24 cellular contexts compared by ENCODE assay signal in genomic region chr1:169838942-169839341, GRCh38. TPM values are rescaled to one million over a fixed set of nuclear protein-coding genes. Genes with fewer than 3 reads are reported as not detected.
DNase-seq lines count a peak whose midpoint lies in the region; ATAC-seq and TF ChIP-seq lines count a peak whose summit lies in the region.
"Had no signal": no experiment of that assay in that cellular context is flagged by ENCODE, and none has a peak within 500 bp of the region (broad histone marks: within the 10 kb centered on the region; RNA-seq: fewer than 3 reads in every experiment).

No MANE protein-coding gene starts in this region.

- no peak overlapping the region for H3K27ac ChIP-seq in SK-N-SH (ENCODE audit: low read depth in 2 of 2, low read length in 1 of 2)
- H3K27ac ChIP-seq in HEK293 (ENCODE audit: extremely low read depth, low read depth, low read length), result no peak overlapping the region
- H3K27ac ChIP-seq: 22Rv1, BLaER1 had no signal

- H3K4me3 ChIP-seq in SK-N-SH (ENCODE audit: low read depth in 2 of 2, low read length in 1 of 2) (no peak overlapping the region), HEK293 (ENCODE audit: low read depth, low read length) (no peak overlapping the region)
- H3K4me3 ChIP-seq: BLaER1, GM12878 had no signal

- POLR2A ChIA-PET in SK-N-SH (lab: Yijun Ruan, JAX) (no interaction called here), HEK293 (lab: Yijun Ruan, JAX) (no interaction called here)

- ATAC-seq in SK-N-SH treated with all-trans-retinoic acid at 6 μM for 48 hours, result no peak
- ATAC-seq: GM12878 had no signal

- no peak overlapping the region for H2AFZ ChIP-seq in SK-N-SH (ENCODE audit: low read depth)

- peaks cover 20% of the 10 kb centered on the region for H3K79me2 ChIP-seq in SK-N-SH (ENCODE audit: insufficient read depth)

- no peak for TF ChIP-seq RAD21 in SK-N-SH (IDR thresholded peaks at IDR 0.05; ENCODE audit: low read length)

- H4K20me1 ChIP-seq in SK-N-SH (ENCODE audit: insufficient read depth), result no peaks in the 10 kb centered on the region
- H4K20me1 ChIP-seq: BLaER1 had no signal

- no peak for TF ChIP-seq EP300 in SK-N-SH (IDR thresholded peaks at IDR 0.05; ENCODE audit: borderline replicate concordance in 1 of 2, low read depth in 1 of 2, low read length in 1 of 2)

- 86% methylated on average over 4 of the region's 4 CpGs for WGBS in SK-N-SH (ENCODE audit: low lambda C conversion rate)

- H3K27ac Mint-ChIP-seq in endothelial cell (ENCODE audit: unreplicated experiment), result no peak overlapping the region
- H3K27ac Mint-ChIP-seq: CD14-positive monocyte had no signal

- TF ChIP-seq CTCF in SK-N-SH (IDR thresholded peaks at IDR 0.05), result no peak
- TF ChIP-seq CTCF in HEK293 (tag by site-specific recombination; IDR thresholded peaks at IDR 0.05), result no peak
- TF ChIP-seq CTCF in endothelial cell (IDR thresholded peaks at IDR 0.05; ENCODE audit: unreplicated experiment), result no peak

- H3K36me3 Mint-ChIP-seq in endothelial cell (ENCODE audit: low read depth, unreplicated experiment), result peaks cover 25% of the 10 kb centered on the region

- H3K4me3 Mint-ChIP-seq in endothelial cell (ENCODE audit: unreplicated experiment), result peak overlapping the region; percentile 14
- H3K4me3 Mint-ChIP-seq: CD14-positive monocyte; CD4-positive, CD25-positive, alpha-beta regulatory T cell; CD8-positive, alpha-beta memory T cell had no signal

- H3K4me1 ChIP-seq in SK-N-SH (ENCODE audit: control insufficient read depth in 1 of 2, insufficient read depth in 2 of 2, low read depth in 1 of 2, low read length in 1 of 2), result no peaks in the 10 kb centered on the region
- H3K4me1 ChIP-seq in HEK293 (ENCODE audit: control insufficient read depth, insufficient read depth, low read length), result no peaks in the 10 kb centered on the region
- H3K4me1 ChIP-seq: BE2C, BLaER1 had no signal

- no peak overlapping the region for H3K4me2 ChIP-seq in SK-N-SH
- H3K4me2 ChIP-seq: BLaER1 had no signal

- H3K9me3 Mint-ChIP-seq in endothelial cell (ENCODE audit: unreplicated experiment), result no peaks in the 10 kb centered on the region

- CTCF ChIA-PET in SK-N-SH (lab: Yijun Ruan, JAX) (no interaction called here), HEK293 (lab: Yijun Ruan, JAX) (no interaction called here)

- no peak overlapping the region for H3K9ac ChIP-seq in SK-N-SH
- H3K9ac ChIP-seq: BLaER1 had no signal

- H3K27me3 ChIP-seq in SK-N-SH (ENCODE audit: insufficient read depth), result no peaks in the 10 kb centered on the region
- H3K27me3 ChIP-seq: BE2C, BLaER1 had no signal

- H3K36me3 ChIP-seq in SK-N-SH (replicated peaks in 1 of 2; ENCODE audit: control insufficient read depth in 1 of 2, insufficient read depth in 2 of 2, low read length in 1 of 2), result peaks cover 17 to 42% of the 10 kb centered on the region in 2 experiments
- H3K36me3 ChIP-seq in HEK293 (ENCODE audit: control insufficient read depth in 2 of 2, insufficient read depth in 1 of 2, low read length in 2 of 2), result peaks cover 27 to 58% of the 10 kb centered on the region in 2 experiments

- no peaks in the 10 kb centered on the region for H3K9me2 ChIP-seq in SK-N-SH

- no peaks in the 10 kb centered on the region for H3K4me1 Mint-ChIP-seq in endothelial cell (ENCODE audit: unreplicated experiment)
- H3K4me1 Mint-ChIP-seq: CD14-positive monocyte; CD8-positive, alpha-beta memory T cell had no signal

- DNase-seq in SK-N-SH (no peak), endothelial cell (ENCODE audit: low spot score) (no peak), HPDE6-E6E7 (ENCODE audit: extremely low spot score) (no peak), cerebellar nuclear complex (lab: John Stamatoyannopoulos, UW) (no peak)
- DNase-seq: ACHN; BE2C; C1 segment of cervical spinal cord; CD4-positive, alpha-beta memory T cell; CD4-positive, CD25-positive, alpha-beta regulatory T cell; CD8-positive, alpha-beta memory T cell; COR-L47; DMS 273 treated with DMSO at 0.1 percent for 48 hours; DMS153; DMS53; DMS79; DND-41; EL; GDM1 had no signal

- H3K27me3 Mint-ChIP-seq in endothelial cell (ENCODE audit: unreplicated experiment), result no peaks in the 10 kb centered on the region
- H3K27me3 Mint-ChIP-seq: CD4-positive, alpha-beta memory T cell; CD4-positive, CD25-positive, alpha-beta regulatory T cell; CD8-positive, alpha-beta memory T cell had no signal

- H3F3A ChIP-seq in SK-N-SH (replicated peaks; ENCODE audit: insufficient read depth), result no peaks in the 10 kb centered on the region

- H3K9me3 ChIP-seq in SK-N-SH (no peaks in the 10 kb centered on the region), HEK293 (ENCODE audit: control insufficient read depth, insufficient read depth, low read depth, low read length) (no peaks in the 10 kb centered on the region)
- H3K9me3 ChIP-seq: BE2C had no signal

TF ChIP-seq in SK-N-SH treated with all-trans-retinoic acid at 6 μM for 48 hours, 23 proteins besides CTCF, POLR2A, EP300 and RAD21:
- TF ChIP-seq OSR1 (CRISPR knock-in tag; IDR thresholded peaks at IDR 0.05), result no peak
- peak; percentile 87 for TF ChIP-seq ZNF8 (CRISPR knock-in tag; IDR thresholded peaks at IDR 0.05)

TF ChIP-seq in SK-N-SH, 30 proteins besides CTCF, POLR2A, EP300 and RAD21 (continues in another document):
- TF ChIP-seq TAF1 (IDR thresholded peaks at IDR 0.05; ENCODE audit: borderline replicate concordance, low read depth, low read length) (no peak), TEAD4 (IDR thresholded peaks at IDR 0.05; ENCODE audit: borderline replicate concordance, insufficient read depth) (no peak), JUND (IDR thresholded peaks at IDR 0.05) (no peak), IRF3 (IDR thresholded peaks at IDR 0.05; ENCODE audit: low read depth, low read length) (no peak), MEF2A (IDR thresholded peaks at IDR 0.05; ENCODE audit: borderline replicate concordance, low read depth) (no peak), ZBTB33 (IDR thresholded peaks at IDR 0.05; ENCODE audit: borderline replicate concordance, low read depth) (no peak)

TF ChIP-seq in HEK293, 187 proteins besides CTCF, POLR2A, EP300 and RAD21:
- no peak for TF ChIP-seq HOXA7 (CRISPR knock-in tag; IDR thresholded peaks at IDR 0.05; ENCODE audit: borderline replicate concordance)
- peak; percentile 94 for TF ChIP-seq ZNF146 (tag by site-specific recombination; IDR thresholded peaks at IDR 0.05)

RNA-seq across cellular contexts. Expression of gene METTL18, which starts 44.2 kb away (rescaled TPM):
- 1.7 and 2.3 TPM in 2 replicates for polyA plus RNA-seq in SK-N-SH (2012; rRNA removed)
- 3.4 and 3.9 TPM in 2 replicates for polyA plus RNA-seq in SK-N-SH (2012; cell fraction: cytosol; rRNA removed)
- polyA plus RNA-seq in SK-N-SH (2012; cell fraction: nucleus; rRNA removed), result 0.93 and 1.8 TPM in 2 replicates
- 7.0 TPM for total RNA-seq in endothelial cell (ENCODE audit: unreplicated experiment)

RNA-seq across cellular contexts. Expression of gene SCYL3, which starts 54.8 kb away (rescaled TPM):
- polyA plus RNA-seq in SK-N-SH (2012; rRNA removed), result 5.9 and 7.7 TPM in 2 replicates
- polyA plus RNA-seq in SK-N-SH (2012; cell fraction: cytosol; rRNA removed), result 5.7 and 6.1 TPM in 2 replicates
- 11.6 and 15.3 TPM in 2 replicates for polyA plus RNA-seq in SK-N-SH (2012; cell fraction: nucleus; rRNA removed)
- total RNA-seq in endothelial cell (ENCODE audit: unreplicated experiment), result 19.2 TPM
